In genomic region chr2:180125245-180125962, GRCh38 we compare ENCODE assay signal across 1 cellular context.
TF ChIP-seq lines count a peak whose summit lies in the region.

No MANE protein-coding gene starts in this region.

TF ChIP-seq in HEK293, 187 proteins besides CTCF, POLR2A, EP300 and RAD21 (continued from another document):
- TF ChIP-seq PRDM4 (tag by site-specific recombination; IDR thresholded peaks at IDR 0.05) (peak; percentile 55), ZNF473 (tag by site-specific recombination; IDR thresholded peaks at IDR 0.05) (no peak), ZNF148 (tag by site-specific recombination; IDR thresholded peaks at IDR 0.05; ENCODE audit: borderline replicate concordance) (no peak), ZBTB8A (tag by site-specific recombination; IDR thresholded peaks at IDR 0.05) (no peak), ZNF621 (tag by site-specific recombination; IDR thresholded peaks at IDR 0.05) (no peak), ZNF362 (tag by site-specific recombination; IDR thresholded peaks at IDR 0.05) (peak; percentile 95), ZNF777 (tag by site-specific recombination; IDR thresholded peaks at IDR 0.05; ENCODE audit: borderline replicate concordance) (no peak), ZBTB17 (tag by site-specific recombination; IDR thresholded peaks at IDR 0.05) (peak; percentile 52; the same call in 1 of the 2 replicates), ZBTB11 (tag by site-specific recombination; conservative IDR thresholded peaks at IDR 0.05; ENCODE audit: low read depth) (no peak), ZNF670 (tag by site-specific recombination; IDR thresholded peaks at IDR 0.05; ENCODE audit: low read depth) (no peak), ZNF660 (tag by site-specific recombination; IDR thresholded peaks at IDR 0.05) (no peak), KLF9 (tag by site-specific recombination; IDR thresholded peaks at IDR 0.05; ENCODE audit: low read depth) (no peak), ZNF624 (tag by site-specific recombination; IDR thresholded peaks at IDR 0.05) (no peak), KLF1 (tag by site-specific recombination; IDR thresholded peaks at IDR 0.05) (no peak), KLF7 (tag by site-specific recombination; IDR thresholded peaks at IDR 0.05; ENCODE audit: borderline replicate concordance) (no peak; the same call in 1 of the 2 replicates), ZNF133 (tag by site-specific recombination; IDR thresholded peaks at IDR 0.05) (no peak), ZNF324 (tag by site-specific recombination; IDR thresholded peaks at IDR 0.05) (no peak), ZNF292 (tag by site-specific recombination; IDR thresholded peaks at IDR 0.05; ENCODE audit: borderline replicate concordance, low read depth) (no peak), ZNF155 (tag by site-specific recombination; IDR thresholded peaks at IDR 0.05) (no peak), GLI2 (tag by site-specific recombination; IDR thresholded peaks at IDR 0.05; ENCODE audit: borderline replicate concordance, low read depth) (no peak), ZSCAN23 (tag by site-specific recombination; IDR thresholded peaks at IDR 0.05) (no peak), ZNF776 (tag by site-specific recombination; IDR thresholded peaks at IDR 0.05; ENCODE audit: borderline replicate concordance) (no peak), ZNF280C (tag by site-specific recombination; IDR thresholded peaks at IDR 0.05) (no peak)
